ENCODE assay signal across 9 cellular contexts in the genomic region with DNA sequence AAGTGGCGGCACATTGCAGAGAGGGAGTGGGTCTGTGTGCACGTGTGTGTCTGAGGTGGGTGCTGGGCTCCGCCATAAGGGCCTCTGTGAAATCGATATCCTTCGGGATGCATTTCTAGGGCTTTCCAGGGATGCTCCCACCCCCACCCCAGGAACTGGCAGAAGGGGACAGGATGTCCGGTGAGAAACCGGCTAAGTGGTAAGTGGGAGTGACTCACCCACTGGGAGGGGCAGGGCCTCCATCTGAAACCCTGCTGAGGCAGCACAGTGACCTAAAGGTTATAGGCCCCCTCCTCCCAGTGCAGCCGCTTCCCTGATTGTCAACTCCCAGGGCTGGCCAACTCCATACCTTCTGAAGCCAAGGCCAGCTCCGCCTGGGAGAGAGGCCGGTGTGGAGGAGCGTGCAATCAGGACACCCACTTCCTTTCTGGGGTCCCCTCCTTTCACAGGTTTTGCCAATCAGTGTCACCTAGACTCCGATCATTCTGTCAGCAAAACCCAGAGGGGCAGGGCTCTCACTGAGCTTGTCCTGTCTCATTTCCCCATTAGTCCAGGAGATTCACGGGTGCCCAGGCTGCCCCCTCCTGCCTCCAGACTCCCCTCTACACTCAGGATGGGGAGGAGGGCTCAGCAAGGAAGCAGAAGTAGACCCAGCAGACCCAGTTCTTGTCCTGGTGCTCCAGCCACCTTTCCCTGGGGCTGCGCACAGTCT. TPM values are rescaled to one million over a fixed set of nuclear protein-coding genes. Genes with fewer than 3 reads are reported as not detected.
DNase-seq lines count a peak whose midpoint lies in the region; ATAC-seq, FAIRE-seq and TF ChIP-seq lines count a peak whose summit lies in the region.
"Had no signal": no experiment of that assay in that cellular context is flagged by ENCODE, and none has a peak within 500 bp of the region (broad histone marks: within the 10 kb centered on the region; RNA-seq: fewer than 3 reads in every experiment).

No MANE protein-coding gene starts in this region.

- ATAC-seq in GM12878: no peak
- peak; percentile 56 to 77 (median 64) for ATAC-seq in right lobe of liver
- no peak for ATAC-seq in GM18520 (IDR thresholded peaks at IDR 0.05; ENCODE audit: unreplicated experiment)
- ATAC-seq in HG02763 (IDR thresholded peaks at IDR 0.05; ENCODE audit: unreplicated experiment): no peak

- POLR2A ChIA-PET in GM12878 (lab: Charles Lee): interaction anchor here (1.7 kb wide), 1 partner anchor 10 kb away, joined by 5 read pairs; no protein-coding TSS in a partner anchor

- H3K27me3 ChIP-seq in HUES6 (ENCODE audit: control insufficient read depth, insufficient read depth, low read length): no peaks in the 10 kb centered on the region
- H3K27me3 ChIP-seq in GM12878 (replicated peaks in 1 of 2; ENCODE audit: control insufficient read depth in 2 of 2, insufficient read depth in 2 of 2, low read length in 1 of 2): no peaks in the 10 kb centered on the region
- H3K27me3 ChIP-seq in right lobe of liver: no peaks in the 10 kb centered on the region
- no peaks in the 10 kb centered on the region for H3K27me3 ChIP-seq in esophagus muscularis mucosa

- CTCF ChIA-PET in GM12878 (lab: Yijun Ruan, JAX): interaction anchor here (0.7 to 3.2 kb wide), 3 partner anchors 9 to 45 kb away, joined by 3 to 15 read pairs (median 9); partner anchors contain the start of gene NECTIN1

- FAIRE-seq in GM12878 (lab: Jason Lieb, UNC): no peak

- H3K9ac ChIP-seq in HUES6 (ENCODE audit: low read length) (peak overlapping the region; percentile 23), GM12878 (ENCODE audit: control insufficient read depth, insufficient read depth, low read length) (no peak overlapping the region)

- H3K4me1 ChIP-seq in HUES6 (ENCODE audit: control insufficient read depth, insufficient read depth, low read length): peaks cover 62% of the 10 kb centered on the region
- H3K4me1 ChIP-seq in GM12878 (ENCODE audit: control insufficient read depth, insufficient read depth, low read length): peaks cover 5% of the 10 kb centered on the region
- no peaks in the 10 kb centered on the region for H3K4me1 ChIP-seq in right lobe of liver
- H3K4me1 ChIP-seq in esophagus muscularis mucosa: peaks cover 13 to 23% (median 21%) of the 10 kb centered on the region in 4 donors

- no peak for TF ChIP-seq EP300 in GM12878 (IDR thresholded peaks at IDR 0.05; ENCODE audit: borderline replicate concordance in 1 of 2, control insufficient read depth in 1 of 2, low read depth in 2 of 2, low read length in 2 of 2)
- no peak for TF ChIP-seq EP300 in esophagus muscularis mucosa (IDR thresholded peaks at IDR 0.05)

- DNase-seq in AML-193 (lab: John Stamatoyannopoulos, UW) (peak; percentile 10 to 13), GM12878 (ENCODE audit: low read depth, low spot score) (no peak), right lobe of liver (no peak), GOT3 (lab: John Stamatoyannopoulos, UW) (no peak), esophagus muscularis mucosa (ENCODE audit: extremely low spot score) (no peak)
- DNase-seq: erythroblast had no signal

- no peaks in the 10 kb centered on the region for H4K20me1 ChIP-seq in GM12878 (ENCODE audit: control insufficient read depth, insufficient read depth)

- no peak overlapping the region for H3K4me2 ChIP-seq in GM12878 (ENCODE audit: control insufficient read depth, insufficient read depth)

- intact Hi-C loops in GM12878 (cut with micrococcal nuclease; ENCODE audit: unreplicated experiment): no loop called here
- intact Hi-C loops in right lobe of liver (cut with DNase I): no loop called here
- intact Hi-C loops in esophagus muscularis mucosa (cut with DNase I): no loop called here

- H3K9me3 ChIP-seq in HUES6 (ENCODE audit: control insufficient read depth, insufficient read depth, low read depth, low read length): no peaks in the 10 kb centered on the region
- H3K9me3 ChIP-seq in GM12878 (replicated peaks; ENCODE audit: control insufficient read depth, insufficient read depth, low read length): no peaks in the 10 kb centered on the region
- no peaks in the 10 kb centered on the region for H3K9me3 ChIP-seq in right lobe of liver
- H3K9me3 ChIP-seq in esophagus muscularis mucosa: no peaks in the 10 kb centered on the region

- no peak for TF ChIP-seq CTCF in GM12878 (IDR thresholded peaks at IDR 0.05 in 2 of 3, conservative IDR thresholded peaks at IDR 0.05 in 1 of 3; ENCODE audit: control insufficient read depth in 2 of 3, extremely low read depth in 1 of 3, insufficient read depth in 1 of 3, low read depth in 3 of 3, low read length in 3 of 3)
- no peak for TF ChIP-seq CTCF in right lobe of liver (IDR thresholded peaks at IDR 0.05)
- no peak for TF ChIP-seq CTCF in esophagus muscularis mucosa (IDR thresholded peaks at IDR 0.05)

- H3K79me2 ChIP-seq in GM12878 (ENCODE audit: control insufficient read depth, insufficient read depth, low read length): no peaks in the 10 kb centered on the region

- H3K27ac ChIP-seq in HUES6 (ENCODE audit: low read depth, low read length) (no peak overlapping the region), GM12878 (ENCODE audit: control insufficient read depth, insufficient read depth) (no peak overlapping the region), right lobe of liver (no peak overlapping the region), esophagus muscularis mucosa (replicated peaks in 1 of 4) (no peak overlapping the region)

- RAD21 ChIA-PET in GM12878 (lab: Charles Lee; ENCODE audit: unreplicated experiment): interaction anchor here (1.1 kb wide), 1 partner anchor 10 kb away, joined by 4 read pairs; no protein-coding TSS in a partner anchor

- no TSS peak for BruUV-seq in GM12878 (replicated peaks; lab: Mats Ljungman, UMichigan)

- no peak for TF ChIP-seq RAD21 in GM12878 (IDR thresholded peaks at IDR 0.05; ENCODE audit: insufficient read depth, low read depth, low read length)

- no peak overlapping the region; the same call in 1 of the 2 replicates for H3K4me3 ChIP-seq in HUES6 (ENCODE audit: low read depth, low read length)
- H3K4me3 ChIP-seq in GM12878: no peak overlapping the region
- H3K4me3 ChIP-seq in right lobe of liver: no peak overlapping the region
- no peak overlapping the region for H3K4me3 ChIP-seq in esophagus muscularis mucosa

- no peak overlapping the region for H2AFZ ChIP-seq in GM12878 (ENCODE audit: control insufficient read depth, low read depth, low read length)

- in situ Hi-C loops in GM12878 (cut with MboI): no loop called here

- TF ChIP-seq POLR2A in GM12878 (IDR thresholded peaks at IDR 0.05; ENCODE audit: low read depth, low read length) (no peak), right lobe of liver (IDR thresholded peaks at IDR 0.05) (no peak), esophagus muscularis mucosa (IDR thresholded peaks at IDR 0.05; ENCODE audit: low read depth) (no peak)

- WGBS in GM12878 (ENCODE audit: insufficient coverage, insufficient replicate concordance, low lambda C conversion rate, missing lambda C conversion rate): 59% methylated on average over 13 of the region's 14 CpGs
- WGBS in right lobe of liver (ENCODE audit: insufficient coverage, low coverage, low lambda C conversion rate, missing lambda C conversion rate): 46% methylated on average over 6 of the region's 14 CpGs
- 88% methylated on average over 7 of the region's 14 CpGs for WGBS in esophagus muscularis mucosa

- SMC1A ChIA-PET in GM12878 (lab: Charles Lee; ENCODE audit: uncharacterized antibody, unreplicated experiment): interaction anchor here (0.7 to 2.7 kb wide), 3 partner anchors 9 to 150 kb away, joined by 3 to 18 read pairs (median 4); no protein-coding TSS in a partner anchor

- H3K36me3 ChIP-seq in HUES6 (ENCODE audit: control insufficient read depth, insufficient read depth, low read length) (no peaks in the 10 kb centered on the region), GM12878 (ENCODE audit: control insufficient read depth in 2 of 2, insufficient read depth in 2 of 2, low read length in 1 of 2) (no peaks in the 10 kb centered on the region; a peak in 2 of 4 replicates), right lobe of liver (no peaks in the 10 kb centered on the region), esophagus muscularis mucosa (no peaks in the 10 kb centered on the region)

TF ChIP-seq in GM12878, 131 proteins besides CTCF, POLR2A, EP300 and RAD21 (continues in another document):
- TF ChIP-seq RAD51 (IDR thresholded peaks at IDR 0.05) (no peak), MTA3 (IDR thresholded peaks at IDR 0.05; ENCODE audit: borderline replicate concordance, low read length) (no peak), CBFB (IDR thresholded peaks at IDR 0.05; ENCODE audit: low read depth) (no peak), ATF7 (IDR thresholded peaks at IDR 0.05; ENCODE audit: low read depth) (no peak), ZSCAN29 (IDR thresholded peaks at IDR 0.05) (no peak), JUND (IDR thresholded peaks at IDR 0.05; ENCODE audit: low read depth, low read length) (no peak), MYC (IDR thresholded peaks at IDR 0.05; ENCODE audit: insufficient read depth, insufficient read length, insufficient replicate concordance, low read length, severe bottlenecking) (no peak), RUNX3 (IDR thresholded peaks at IDR 0.05; ENCODE audit: low read length) (0 out of 2 replicates have a peak, but pooled peaks have one; percentile 8), CREM (IDR thresholded peaks at IDR 0.05; ENCODE audit: low read depth) (no peak), RCOR1 (conservative IDR thresholded peaks at IDR 0.05; ENCODE audit: low read depth, low read length) (no peak)

RNA-seq across cellular contexts. Expression of gene NECTIN1, which starts 44.5 kb away (rescaled TPM):
- 28.9 and 37.4 TPM in 2 replicates for total RNA-seq in GM12878 (2013; cell fraction: nucleolus; rRNA removed)
- total RNA-seq in GM12878 (2014; rRNA removed) (2.3 and 2.4 TPM in 2 replicates), GM12878 (2014; rRNA removed; fragmentation: Illumina TruSeq; extraction: Trizol) (1.4 and 2.4 TPM in 2 replicates), GM12878 (2021) (7.5 and 8.7 TPM in 2 replicates), right lobe of liver (1 to 10 TPM; 4.3 to 8.4 (median 6.1) TPM), esophagus muscularis mucosa (1 to 10 TPM; 1.7 to 4.0 (median 2.5) TPM)
- polyA plus RNA-seq in GM12878 (2011; ENCODE audit: low read depth): 6.9 TPM
- polyA plus RNA-seq in GM12878 (2011; rRNA removed) (3.8 and 9.2 TPM in 2 replicates), GM12878 (2014; fragmentation: Illumina TruSeq; extraction: Trizol) (2.3 and 4.5 TPM in 2 replicates), GM12878 (2014; fragmentation: Nextera tagmentation; extraction: Ambion mirVana) (1 to 10 TPM; 1.4 to 1.5 TPM), GM12878 (2014; rRNA removed) (2.9 and 4.1 TPM in 2 replicates), GM12878 (2016; fragmentation: Nextera tagmentation; extraction: Ambion mirVana) (1 to 10 TPM in 1 of 2 experiments, under 1 TPM in 1; 0.97 to 1.4 TPM)
- 10.4 and 13.9 TPM in 2 replicates for polyA plus RNA-seq in GM12878 (2011; cell fraction: cytosol; rRNA removed)
- polyA plus RNA-seq in GM12878 (2011; cell fraction: nucleus; rRNA removed): 13.1 and 14.9 TPM in 2 replicates
- polyA plus RNA-seq in GM12878 (2012): 16.1 and 16.9 TPM in 2 replicates
- polyA minus RNA-seq in GM12878 (2011; rRNA and poly(A)+ RNA removed): 15.3 and 21.6 TPM in 2 replicates
- 12.3 and 12.7 TPM in 2 replicates for polyA minus RNA-seq in GM12878 (2011; cell fraction: cytosol; rRNA and poly(A)+ RNA removed)
- 11.2 and 13.6 TPM in 2 replicates for polyA minus RNA-seq in GM12878 (2011; cell fraction: nucleus; rRNA and poly(A)+ RNA removed)

Comparison
In these comparisons a context has a peak if more than half of its experiments do, and no peak if none do; other contexts are left out.
1. DNase-seq: peak in AML-193 (2 of 2); none in GM12878 (single experiment), right lobe of liver (0 of 3), GOT3 (single experiment) and esophagus muscularis mucosa (single experiment).
2. ATAC-seq: peak in right lobe of liver (4 of 4); none in GM12878 (single experiment), GM18520 (single experiment) and HG02763 (single experiment).